25 cellular contexts compared by ENCODE assay signal in genomic region chr7:94913391-94913790, GRCh38. TPM values are rescaled to one million over a fixed set of nuclear protein-coding genes. Genes with fewer than 3 reads are reported as not detected.
"Had no signal": no experiment of that assay in that cellular context is flagged by ENCODE, and none has a peak within 500 bp of the region (broad histone marks: within the 10 kb centered on the region; RNA-seq: fewer than 3 reads in every experiment).

No MANE protein-coding gene starts in this region.

- ATAC-seq: activated CD4-positive, CD25-positive, alpha-beta regulatory T cell treated with anti-CD3 and anti-CD28 coated beads, Interleukin-2, amount 50 U/mL, for 24 hours; activated T-cell treated with anti-CD3 and anti-CD28 coated beads, Interleukin-2, amount 50 U/mL, for 72 hours; heart right ventricle; stimulated activated naive CD8-positive, alpha-beta T cell treated with anti-CD3 and anti-CD28 coated beads, Interleukin-15, Interleukin-2, amounts not matched to agents 100 U/mL and 50 U/mL, for 24 hours; upper lobe of right lung had no signal

- H3K4me3 ChIP-seq: colonic mucosa, left ventricle myocardium inferior, spleen, thyroid gland, upper lobe of right lung had no signal

- FAIRE-seq: bronchial epithelial cell had no signal

- H3K27me3 ChIP-seq: colonic mucosa, dorsolateral prefrontal cortex, thyroid gland, upper lobe of right lung had no signal

- H3K9me3 Mint-ChIP-seq: activated CD4-positive, alpha-beta memory T cell treated with anti-CD3 and anti-CD28 coated beads, Interleukin-2, amount 10 ng/mL, durations not matched to agents 7 days and 5 days; activated CD4-positive, alpha-beta T cell treated with anti-CD3 and anti-CD28 coated beads, Interleukin-2, amount 10 ng/mL, durations not matched to agents 24 days and 14 days; activated naive CD4-positive, alpha-beta T cell treated with anti-CD3 and anti-CD28 coated beads for 36 hours; activated naive CD8-positive, alpha-beta T cell treated with anti-CD3 and anti-CD28 coated beads, Interleukin-2, amount 10 ng/mL, durations not matched to agents 7 days and 5 days; activated T-cell treated with anti-CD3 and anti-CD28 coated beads, Interleukin-2, amount 50 U/mL, for 72 hours; mesothelial cell of epicardium; nephron had no signal

- H3K4me1 Mint-ChIP-seq: activated CD4-positive, alpha-beta T cell treated with anti-CD3 and anti-CD28 coated beads, Interleukin-2, amount 10 ng/mL, durations not matched to agents 24 days and 14 days; activated naive CD8-positive, alpha-beta T cell treated with anti-CD3 and anti-CD28 coated beads, Interleukin-2, amount 10 ng/mL, durations not matched to agents 7 days and 5 days had no signal

- H3K4me1 ChIP-seq: colonic mucosa, upper lobe of right lung had no signal

- H3K27ac Mint-ChIP-seq: activated CD4-positive, alpha-beta memory T cell treated with anti-CD3 and anti-CD28 coated beads, Interleukin-2, amount 10 ng/mL, durations not matched to agents 7 days and 5 days; activated CD4-positive, alpha-beta T cell treated with anti-CD3 and anti-CD28 coated beads, Interleukin-2, amount 10 ng/mL, durations not matched to agents 24 days and 14 days; activated naive CD4-positive, alpha-beta T cell treated with anti-CD3 and anti-CD28 coated beads for 36 hours; activated naive CD8-positive, alpha-beta T cell treated with anti-CD3 and anti-CD28 coated beads, Interleukin-2, amount 10 ng/mL, durations not matched to agents 7 days and 5 days; activated T-cell treated with anti-CD3 and anti-CD28 coated beads, Interleukin-2, amount 50 U/mL, for 72 hours; mesothelial cell of epicardium had no signal

- H3K27ac ChIP-seq: colonic mucosa, epithelial cell of prostate, heart right ventricle, left ventricle myocardium inferior, spleen, thyroid gland, upper lobe of right lung, VCaP had no signal

- H3K4me3 Mint-ChIP-seq: activated CD4-positive, alpha-beta memory T cell treated with anti-CD3 and anti-CD28 coated beads, Interleukin-2, amount 10 ng/mL, durations not matched to agents 7 days and 5 days; activated CD4-positive, alpha-beta T cell treated with anti-CD3 and anti-CD28 coated beads, Interleukin-2, amount 10 ng/mL, durations not matched to agents 24 days and 14 days; activated naive CD4-positive, alpha-beta T cell treated with anti-CD3 and anti-CD28 coated beads for 36 hours; activated naive CD8-positive, alpha-beta T cell treated with anti-CD3 and anti-CD28 coated beads, Interleukin-2, amount 10 ng/mL, durations not matched to agents 7 days and 5 days; activated T-cell treated with anti-CD3 and anti-CD28 coated beads, Interleukin-2, amount 50 U/mL, for 72 hours had no signal

- H3K9me3 ChIP-seq: colonic mucosa, heart right ventricle, left ventricle myocardium inferior, spleen, thyroid gland, upper lobe of right lung had no signal

- H3K36me3 Mint-ChIP-seq: activated naive CD8-positive, alpha-beta T cell treated with anti-CD3 and anti-CD28 coated beads, Interleukin-2, amount 10 ng/mL, durations not matched to agents 7 days and 5 days had no signal

- DNase-seq: activated CD4-positive, alpha-beta memory T cell treated with anti-CD3 and anti-CD28 coated beads, Interleukin-2, amount 10 ng/mL, durations not matched to agents 7 days and 5 days; activated CD4-positive, alpha-beta T cell treated with anti-CD3 and anti-CD28 coated beads, Interleukin-2, amount 10 ng/mL, durations not matched to agents 24 days and 14 days; activated effector memory CD4-positive, alpha-beta T cell treated with Interleukin-2 at 50 U/mL for 16 hours; activated naive CD4-positive, alpha-beta T cell treated with anti-CD3 and anti-CD28 coated beads for 36 hours; activated naive CD8-positive, alpha-beta T cell treated with anti-CD3 and anti-CD28 coated beads, Interleukin-2, amount 10 ng/mL, durations not matched to agents 7 days and 5 days; activated T-cell treated with anti-CD3 and anti-CD28 coated beads, Interleukin-2, amount 50 U/mL, for 72 hours; amniotic stem cell; colonic mucosa; dorsolateral prefrontal cortex; heart right ventricle; kidney glomerular epithelial cell; left ventricle myocardium inferior; retina; spleen; stimulated activated CD4-positive, alpha-beta T cell treated with anti-CD3 and anti-CD28 coated beads, Interleukin-4, amount 100 ng/mL, for 24 hours; stimulated activated naive CD8-positive, alpha-beta T cell treated with anti-CD3 and anti-CD28 coated beads, Interleukin-15, Interleukin-2, amounts not matched to agents 100 U/mL and 50 U/mL, for 24 hours; thyroid gland; upper lobe of right lung had no signal

- H3K36me3 ChIP-seq: colonic mucosa, heart right ventricle, left ventricle myocardium inferior, spleen, thyroid gland, upper lobe of right lung had no signal

RNA-seq across cellular contexts. Expression of gene PPP1R9A, which starts 6.0 kb away (rescaled TPM):
- total RNA-seq: activated CD4-positive, alpha-beta memory T cell treated with anti-CD3 and anti-CD28 coated beads, Interleukin-2, amount 10 ng/mL, durations not matched to agents 7 days and 5 days; activated CD4-positive, alpha-beta T cell treated with anti-CD3 and anti-CD28 coated beads, Interleukin-2, amount 10 ng/mL, durations not matched to agents 24 days and 14 days; activated naive CD4-positive, alpha-beta T cell treated with anti-CD3 and anti-CD28 coated beads for 36 hours; T-helper 2 cell treated with Interferon-gamma antibody and Interleukin-4, amounts not matched to agents 100 ng/mL and 5 ng/mL, for 36 hours had no signal
